In genomic region chr9:109382585-109382984, GRCh38 we compare ENCODE assay signal across 28 cellular contexts.
"Had no signal": no experiment of that assay in that cellular context is flagged by ENCODE, and none has a peak within 500 bp of the region (broad histone marks: within the 10 kb centered on the region; RNA-seq: fewer than 3 reads in every experiment).

No MANE protein-coding gene starts in this region.

- H3K4me1 Mint-ChIP-seq: naive thymus-derived CD8-positive, alpha-beta T cell; nephron had no signal

- DNase-seq: hippocampal formation; kidney glomerular epithelial cell; left cardiac atrium; lower lobe of right lung; mammary epithelial cell; mesenchymal stem cell; naive thymus-derived CD8-positive, alpha-beta T cell; nucleus accumbens; pancreas; posterior cingulate gyrus; retina; right cardiac atrium; stimulated activated CD4-positive, alpha-beta T cell treated with anti-CD3 and anti-CD28 coated beads, Interleukin-12 subunit alpha, Interleukin-12 subunit beta, amount 100 ng/mL, for 4 hours; stimulated activated CD4-positive, alpha-beta T cell treated with anti-CD3 and anti-CD28 coated beads, Interleukin-15, amount 100 ng/mL, for 24 hours; stimulated activated CD4-positive, alpha-beta T cell treated with anti-CD3 and anti-CD28 coated beads, Interleukin-2, amount 100 ng/mL, for 24 hours; stimulated activated CD4-positive, alpha-beta T cell treated with anti-CD3 and anti-CD28 coated beads, Interleukin-4, amount 100 ng/mL, for 1 hour; stimulated activated naive B cell treated with anti-CD40 and anti-IgM and Interleukin-4, amounts not matched to agents 10 μg/mL and 1 μg/mL and 100 μg/mL, for 72 hours; stimulated activated naive CD8-positive, alpha-beta T cell treated with anti-CD3 and anti-CD28 coated beads, Interleukin-15, Interleukin-2, amounts not matched to agents 100 U/mL and 50 U/mL, for 24 hours; stomach; testis; thyroid gland; transverse colon; upper lobe of right lung had no signal

- H3K36me3 Mint-ChIP-seq: naive thymus-derived CD8-positive, alpha-beta T cell; stimulated activated naive B cell treated with anti-CD40 and anti-IgM and Interleukin-4, amounts not matched to agents 10 μg/mL and 1 μg/mL and 100 μg/mL, for 72 hours had no signal

- H3K27ac ChIP-seq: lower lobe of right lung, pancreas, prostate gland, skin epidermis, stomach, testis, thyroid gland, transverse colon, upper lobe of right lung had no signal

- H3K9me3 ChIP-seq: lower lobe of right lung, pancreas, prostate gland, stomach, testis, thyroid gland, transverse colon, upper lobe of right lung had no signal

- ATAC-seq: left cardiac atrium; lower lobe of right lung; naive thymus-derived CD8-positive, alpha-beta T cell; pancreas; right cardiac atrium; sciatic nerve; stimulated activated naive B cell treated with anti-CD40 and anti-IgM and Interleukin-4, amounts not matched to agents 10 μg/mL and 1 μg/mL and 100 μg/mL, for 72 hours; stimulated activated naive CD8-positive, alpha-beta T cell treated with anti-CD3 and anti-CD28 coated beads, Interleukin-15, Interleukin-2, amounts not matched to agents 100 U/mL and 50 U/mL, for 24 hours; upper lobe of right lung had no signal

- H3K36me3 ChIP-seq: transverse colon had no signal

- H3K27ac Mint-ChIP-seq: naive thymus-derived CD8-positive, alpha-beta T cell; nephron; stimulated activated naive B cell treated with anti-CD40 and anti-IgM and Interleukin-4, amounts not matched to agents 10 μg/mL and 1 μg/mL and 100 μg/mL, for 72 hours had no signal

- H3K9me3 Mint-ChIP-seq: naive thymus-derived CD8-positive, alpha-beta T cell; nephron; neural crest cell had no signal

- H3K4me1 ChIP-seq: lower lobe of right lung, pancreas, prostate gland, testis, thyroid gland, upper lobe of right lung had no signal

- H3K4me3 Mint-ChIP-seq: naive thymus-derived CD8-positive, alpha-beta T cell; nephron; neural crest cell; stimulated activated naive B cell treated with anti-CD40 and anti-IgM and Interleukin-4, amounts not matched to agents 10 μg/mL and 1 μg/mL and 100 μg/mL, for 72 hours had no signal

- H3K27me3 ChIP-seq: pancreas, stomach, testis, thyroid gland, transverse colon, upper lobe of right lung had no signal

- H3K4me3 ChIP-seq: lower lobe of right lung, pancreas, prostate gland, skin epidermis, stomach, testis, thyroid gland, transverse colon, upper lobe of right lung had no signal
